8 cellular contexts compared by ENCODE assay signal in genomic region chr2:25403120-25403760, GRCh38.
DNase-seq lines count a peak whose midpoint lies in the region; ATAC-seq and TF ChIP-seq lines count a peak whose summit lies in the region.
"Not testable (repeated sequence)": the region's sequence is repeated elsewhere in the genome, so short reads cannot be mapped to it uniquely, and the experiment has no call there.

No MANE protein-coding gene starts in this region.

- not testable (repeated sequence) for TF ChIP-seq CTCF in CD8-positive, alpha-beta T cell (IDR thresholded peaks at IDR 0.05)

- H3K4me1 ChIP-seq in CD8-positive, alpha-beta T cell (ENCODE audit: insufficient read depth, low read length) = peaks cover 11% of the 10 kb centered on the region

- POLR2A ChIA-PET in CD8-positive, alpha-beta T cell (lab: Charles Lee) = not testable (repeated sequence)

- H3K4me3 Mint-ChIP-seq in CD8-positive, alpha-beta T cell = not testable (repeated sequence)
- peak overlapping the region; percentile 42 for H3K4me3 Mint-ChIP-seq in activated CD8-positive, alpha-beta memory T cell treated with anti-CD3 and anti-CD28 coated beads, Interleukin-2, amount 10 ng/mL, durations not matched to agents 7 days and 5 days
- peak overlapping the region; percentile 4 to 91 (median 80) for H3K4me3 Mint-ChIP-seq in naive B cell

- intact Hi-C loops in CD8-positive, alpha-beta T cell (cut with DNase I, micrococcal nuclease) = not testable (repeated sequence)

- H3K4me3 ChIP-seq in CD8-positive, alpha-beta T cell (ENCODE audit: low read depth, low read length); Jurkat, Clone E6-1 (ENCODE audit: low read length): not testable (repeated sequence)

- not testable (repeated sequence) for H3K36me3 Mint-ChIP-seq in CD8-positive, alpha-beta T cell; activated CD8-positive, alpha-beta memory T cell treated with anti-CD3 and anti-CD28 coated beads, Interleukin-2, amount 10 ng/mL, durations not matched to agents 7 days and 5 days; naive B cell

- DNase-seq in CD8-positive, alpha-beta T cell = not testable (repeated sequence)
- DNase-seq in Jurkat, Clone E6-1 (ENCODE audit: low read depth, low spot score) = peak; percentile 58
- DNase-seq in activated CD8-positive, alpha-beta memory T cell treated with anti-CD3 and anti-CD28 coated beads, Interleukin-2, amount 10 ng/mL, durations not matched to agents 7 days and 5 days = peak; percentile 55
- DNase-seq in naive B cell = peak; percentile 53

- H3K27ac ChIP-seq in CD8-positive, alpha-beta T cell (ENCODE audit: low read depth, low read length) = not testable (repeated sequence)

- not testable (repeated sequence) for H3K27me3 ChIP-seq in CD8-positive, alpha-beta T cell (ENCODE audit: insufficient read depth, low read length)

- not testable (repeated sequence) for H3K9me3 Mint-ChIP-seq in CD8-positive, alpha-beta T cell; activated CD8-positive, alpha-beta memory T cell treated with anti-CD3 and anti-CD28 coated beads, Interleukin-2, amount 10 ng/mL, durations not matched to agents 7 days and 5 days (ENCODE audit: low read depth); naive B cell

- not testable (repeated sequence) for H3K36me3 ChIP-seq in CD8-positive, alpha-beta T cell (ENCODE audit: insufficient read depth, low read length)

- peaks cover 21% of the 10 kb centered on the region for H3K4me1 Mint-ChIP-seq in CD8-positive, alpha-beta T cell (ENCODE audit: low read depth)
- peaks cover 33% of the 10 kb centered on the region for H3K4me1 Mint-ChIP-seq in activated CD8-positive, alpha-beta memory T cell treated with anti-CD3 and anti-CD28 coated beads, Interleukin-2, amount 10 ng/mL, durations not matched to agents 7 days and 5 days
- H3K4me1 Mint-ChIP-seq in naive B cell = peaks cover 52 to 87% (median 52%) of the 10 kb centered on the region in 3 donors

- CTCF ChIA-PET in CD8-positive, alpha-beta T cell (lab: Charles Lee) = interaction anchor here (2.1 kb wide), 1 partner anchor 26 kb away, joined by 6 read pairs; no protein-coding TSS in a partner anchor
- CTCF ChIA-PET in activated CD8-positive, alpha-beta memory T cell treated with anti-CD3 and anti-CD28 coated beads, Interleukin-2, amount 10 ng/mL, durations not matched to agents 7 days and 5 days (lab: Charles Lee) = interaction anchor here (0.6 to 2.5 kb wide), 10 partner anchors 23 to 186 kb away, joined by 3 to 12 read pairs (median 3); no protein-coding TSS in a partner anchor

- not testable (repeated sequence) for H3K27me3 Mint-ChIP-seq in CD8-positive, alpha-beta T cell (ENCODE audit: low read depth); activated CD8-positive, alpha-beta memory T cell treated with anti-CD3 and anti-CD28 coated beads, Interleukin-2, amount 10 ng/mL, durations not matched to agents 7 days and 5 days; naive B cell

- H3K9me3 ChIP-seq in CD8-positive, alpha-beta T cell (ENCODE audit: low read length) = not testable (repeated sequence)

- ATAC-seq in CD8-positive, alpha-beta T cell = peak; percentile 46
- ATAC-seq in GM18858 (IDR thresholded peaks at IDR 0.05; ENCODE audit: unreplicated experiment) (peak; percentile 61), GM19438 (IDR thresholded peaks at IDR 0.05; ENCODE audit: low read depth, unreplicated experiment) (peak; percentile 69), HG02588 (IDR thresholded peaks at IDR 0.05; ENCODE audit: unreplicated experiment) (peak; percentile 74), HG03108 (IDR thresholded peaks at IDR 0.05; ENCODE audit: unreplicated experiment) (peak; percentile 51), naive B cell (ENCODE audit: low read depth in 2 of 2) (peak; percentile 81 to 82)
- ATAC-seq in activated CD8-positive, alpha-beta memory T cell treated with anti-CD3 and anti-CD28 coated beads, Interleukin-2, amount 10 ng/mL, durations not matched to agents 7 days and 5 days = peak; percentile 91

- H3K27ac Mint-ChIP-seq in CD8-positive, alpha-beta T cell = peak overlapping the region; percentile 6
- peak overlapping the region; percentile 82 for H3K27ac Mint-ChIP-seq in activated CD8-positive, alpha-beta memory T cell treated with anti-CD3 and anti-CD28 coated beads, Interleukin-2, amount 10 ng/mL, durations not matched to agents 7 days and 5 days
- peak overlapping the region; percentile 78 to 99 (median 94) for H3K27ac Mint-ChIP-seq in naive B cell

Comparison
In these comparisons a context has a peak if more than half of its experiments do, and no peak if none do; other contexts are left out.
1. H3K27ac Mint-ChIP-seq: peak in every context shown above with its lines; median percentile 94 in naive B cell; 82 in activated CD8-positive, alpha-beta memory T cell treated with anti-CD3 and anti-CD28 coated beads, Interleukin-2, amount 10 ng/mL, durations not matched to agents 7 days and 5 days; 6 in CD8-positive, alpha-beta T cell.